In the genomic region with DNA sequence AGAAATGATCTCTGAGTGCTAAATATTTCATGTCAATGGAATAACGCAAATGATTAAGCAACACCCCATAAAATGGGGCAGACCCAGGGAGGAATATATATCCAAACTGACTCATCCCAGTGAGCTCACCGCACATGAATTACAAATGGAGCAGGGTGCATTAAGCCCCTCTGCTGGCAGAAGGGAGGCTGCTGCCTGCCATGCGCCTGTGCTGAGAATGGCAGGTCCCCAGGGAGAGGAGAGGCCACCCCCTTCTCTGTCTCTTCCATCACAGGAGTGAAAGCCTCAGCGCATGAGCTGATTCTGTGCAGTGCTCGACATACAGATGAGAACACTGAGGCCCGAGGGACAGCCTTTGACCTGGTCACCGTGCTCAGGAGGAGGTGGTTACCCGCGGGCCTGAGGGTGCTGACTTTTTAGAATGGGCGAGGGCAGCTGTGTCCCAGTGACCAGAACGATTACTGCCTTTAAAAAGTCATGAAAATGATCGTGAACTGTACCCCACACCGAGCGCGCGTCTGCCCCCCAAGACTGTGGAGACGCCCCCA, we compare ENCODE assay signal across 8 cellular contexts. TPM values are rescaled to one million over a fixed set of nuclear protein-coding genes. Genes with fewer than 3 reads are reported as not detected.
DNase-seq lines count a peak whose midpoint lies in the region; ATAC-seq and TF ChIP-seq lines count a peak whose summit lies in the region.
"Not testable (repeated sequence)": the region's sequence is repeated elsewhere in the genome, so short reads cannot be mapped to it uniquely, and the experiment has no call there.

No MANE protein-coding gene starts in this region.

- H3K27ac ChIP-seq in HEK293 (ENCODE audit: extremely low read depth, low read depth, low read length), result peak overlapping the region; percentile 58; the same call in 1 of the 2 replicates
- not testable (repeated sequence) for H3K27ac ChIP-seq in muscle layer of duodenum (ENCODE audit: low read length)

- TF ChIP-seq CTCF in AG10803 (conservative IDR thresholded peaks at IDR 0.05; ENCODE audit: low read length); HEK293 (tag by site-specific recombination; IDR thresholded peaks at IDR 0.05); WTC11 (IDR thresholded peaks at IDR 0.05); MCF 10A (IDR thresholded peaks at IDR 0.05; ENCODE audit: unreplicated experiment): not testable (repeated sequence)

- H3K27ac Mint-ChIP-seq in WTC11, result peak overlapping the region; percentile 84
- H3K27ac Mint-ChIP-seq in MCF 10A (ENCODE audit: low read depth, unreplicated experiment), result peak overlapping the region; percentile 90

- H3K36me3 Mint-ChIP-seq in WTC11; MCF 10A (ENCODE audit: insufficient read depth, unreplicated experiment): not testable (repeated sequence)

- ATAC-seq in WTC11, result not testable (repeated sequence)

- DNase-seq in AG10803 (ENCODE audit: low read depth) (peak; percentile 77), NCI-H2227 (lab: John Stamatoyannopoulos, UW; ENCODE audit: unreplicated experiment) (peak; percentile 6), MCF 10A (ENCODE audit: unreplicated experiment) (peak; percentile 58), glomerular visceral epithelial cell (ENCODE audit: extremely low spot score) (peak; percentile 57)
- DNase-seq in WTC11 (ENCODE audit: low spot score), result not testable (repeated sequence)
- peak; percentile 23 for DNase-seq in stimulated activated CD4-positive, alpha-beta T cell treated with anti-CD3 and anti-CD28 coated beads, Interleukin-4, amount 100 ng/mL, for 24 hours

- not testable (repeated sequence) for H3K9me3 Mint-ChIP-seq in WTC11; MCF 10A (ENCODE audit: unreplicated experiment)

- H3K4me3 Mint-ChIP-seq in WTC11, result peak overlapping the region; percentile 94
- peak overlapping the region; percentile 94 for H3K4me3 Mint-ChIP-seq in MCF 10A (ENCODE audit: unreplicated experiment)

- TSS peak; percentile 89 for BruUV-seq in MCF 10A (replicated peaks; lab: Mats Ljungman, UMichigan)

- CTCF ChIA-PET in HEK293 (lab: Yijun Ruan, JAX); MCF 10A (lab: Yijun Ruan, JAX): not testable (repeated sequence)
- CTCF ChIA-PET in WTC11 (lab: Charles Lee), result interaction anchor here (0.6 to 1.5 kb wide), 3 partner anchors 114 to 168 kb away, joined by 4 to 15 read pairs (median 4); no protein-coding TSS in a partner anchor

- H3K27me3 Mint-ChIP-seq in WTC11 (ENCODE audit: low read depth); MCF 10A (ENCODE audit: insufficient read depth, unreplicated experiment): not testable (repeated sequence)

- not testable (repeated sequence) for H3K9me3 ChIP-seq in HEK293 (ENCODE audit: control insufficient read depth, insufficient read depth, low read depth, low read length); muscle layer of duodenum (ENCODE audit: control insufficient read depth in 1 of 2, low read length in 2 of 2)

- H3K4me3 ChIP-seq in AG10803 (ENCODE audit: low read length) (peak overlapping the region; percentile 74), HEK293 (ENCODE audit: low read depth, low read length) (peak overlapping the region; percentile 81), muscle layer of duodenum (ENCODE audit: low read depth in 1 of 2, low read length in 2 of 2) (peak overlapping the region; percentile 7 to 84)

- intact Hi-C loops in MCF 10A (cut with micrococcal nuclease), result not testable (repeated sequence)

- not testable (repeated sequence) for H3K4me1 ChIP-seq in HEK293 (ENCODE audit: control insufficient read depth, insufficient read depth, low read length); muscle layer of duodenum (ENCODE audit: control insufficient read depth in 1 of 2, insufficient read depth in 2 of 2, low read length in 2 of 2)

- not testable (repeated sequence) for H3K36me3 ChIP-seq in HEK293 (ENCODE audit: control insufficient read depth in 2 of 2, insufficient read depth in 1 of 2, low read length in 2 of 2); muscle layer of duodenum (ENCODE audit: control insufficient read depth in 1 of 2, insufficient read depth in 2 of 2, low read length in 2 of 2)

- H3K27me3 ChIP-seq in muscle layer of duodenum (ENCODE audit: low read depth, low read length), result not testable (repeated sequence)

- H3K4me1 Mint-ChIP-seq in WTC11, result peaks cover 21% of the 10 kb centered on the region
- not testable (repeated sequence) for H3K4me1 Mint-ChIP-seq in MCF 10A (ENCODE audit: insufficient read depth, unreplicated experiment)

- POLR2A ChIA-PET in HEK293 (lab: Yijun Ruan, JAX) (interaction anchor here (0.6 to 1.0 kb wide), 2 partner anchors 217 to 664 kb away, joined by 3 to 6 read pairs; a partner anchor contains a TSS), MCF 10A (lab: Yijun Ruan, JAX) (interaction anchor here (1.6 kb wide), 1 partner anchor 795 kb away, joined by 5 read pairs; a partner anchor contains a TSS)
- POLR2A ChIA-PET in WTC11 (lab: Charles Lee), result not testable (repeated sequence)

TF ChIP-seq in HEK293, 187 proteins besides CTCF, POLR2A, EP300 and RAD21 (continues in another document):
- TF ChIP-seq SP2 (tag by site-specific recombination; IDR thresholded peaks at IDR 0.05), result peak; percentile 29; the same call in 1 of the 2 replicates
- peak; percentile 36; the same call in 1 of the 2 replicates for TF ChIP-seq ZNF600 (tag by site-specific recombination; IDR thresholded peaks at IDR 0.05)
- TF ChIP-seq ZNF558 (tag by site-specific recombination; IDR thresholded peaks at IDR 0.05), result 0 out of 2 replicates have a peak, but pooled peaks have one; percentile 19
- peak; percentile 55; the same call in 1 of the 2 replicates for TF ChIP-seq WT1 (tag by site-specific recombination; IDR thresholded peaks at IDR 0.05)
- TF ChIP-seq, protein P1, sequence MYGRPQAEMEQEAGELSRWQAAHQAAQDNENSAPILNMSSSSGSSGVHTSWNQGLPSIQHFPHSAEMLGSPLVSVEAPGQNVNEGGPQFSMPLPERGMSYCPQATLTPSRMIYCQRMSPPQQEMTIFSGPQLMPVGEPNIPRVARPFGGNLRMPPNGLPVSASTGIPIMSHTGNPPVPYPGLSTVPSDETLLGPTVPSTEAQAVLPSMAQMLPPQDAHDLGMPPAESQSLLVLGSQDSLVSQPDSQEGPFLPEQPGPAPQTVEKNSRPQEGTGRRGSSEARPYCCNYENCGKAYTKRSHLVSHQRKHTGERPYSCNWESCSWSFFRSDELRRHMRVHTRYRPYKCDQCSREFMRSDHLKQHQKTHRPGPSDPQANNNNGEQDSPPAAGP (tag by site-specific recombination; IDR thresholded peaks at IDR 0.05), result 0 out of 2 replicates have a peak, but pooled peaks have one; percentile 50
- TF ChIP-seq ZNF335 (tag by site-specific recombination; conservative IDR thresholded peaks at IDR 0.05), result peak; percentile 76
- TF ChIP-seq SP7 (tag by site-specific recombination; IDR thresholded peaks at IDR 0.05), result peak; percentile 43; the same call in 1 of the 2 replicates

RNA-seq across cellular contexts. Expression of a gene that starts 29.1 kb away (rescaled TPM):
- total RNA-seq in WTC11 (2021) (0.82 to 2.1 TPM (median 0.89 TPM) in 3 replicates), MCF 10A (2022) (not detected in 2 replicates)
